Comparison of ENCODE assay signal across 24 cellular contexts in the genomic region with DNA sequence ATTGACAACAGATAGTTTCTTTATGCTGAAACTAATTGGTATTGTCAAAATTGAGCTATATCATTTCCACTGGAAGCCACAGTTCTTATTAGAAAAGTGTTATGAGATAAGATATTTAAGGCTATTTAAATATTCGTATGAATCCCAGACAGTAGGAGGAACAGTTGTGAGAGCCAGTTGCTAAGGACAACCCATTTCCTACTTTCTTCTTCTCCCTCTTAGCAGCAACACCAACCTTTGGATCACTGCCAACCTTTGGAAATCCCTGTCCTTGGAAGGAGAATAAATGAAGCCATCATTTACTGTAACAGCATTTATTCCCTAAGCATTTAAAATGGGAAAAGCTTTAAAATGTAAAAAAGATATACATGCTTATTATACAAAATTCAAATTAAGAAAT.
DNase-seq lines count a peak whose midpoint lies in the region; ATAC-seq and TF ChIP-seq lines count a peak whose summit lies in the region.
"Had no signal": no experiment of that assay in that cellular context is flagged by ENCODE, and none has a peak within 500 bp of the region (broad histone marks: within the 10 kb centered on the region; RNA-seq: fewer than 3 reads in every experiment).

No MANE protein-coding gene starts in this region.

- no peaks in the 10 kb centered on the region for H4K20me1 ChIP-seq in Karpas-422 (ENCODE audit: insufficient read depth, low read depth, low read length)

- no peaks in the 10 kb centered on the region for H3K9me3 ChIP-seq in mesenchymal stem cell (ENCODE audit: control insufficient read depth, low read length)
- no peaks in the 10 kb centered on the region for H3K9me3 ChIP-seq in Karpas-422 (ENCODE audit: low read length)
- H3K9me3 ChIP-seq: gastrocnemius medialis, thyroid gland had no signal

- H3K14ac ChIP-seq in mesenchymal stem cell (ENCODE audit: low read length in 2 of 2): no peak overlapping the region

- H3K4ac ChIP-seq in mesenchymal stem cell (ENCODE audit: low read depth in 1 of 2, low read length in 2 of 2): no peak overlapping the region

- H2BK5ac ChIP-seq in mesenchymal stem cell (ENCODE audit: low read depth, low read length, poor library complexity, severe bottlenecking): no peak overlapping the region

- H3K4me2 ChIP-seq in mesenchymal stem cell (ENCODE audit: low read length, poor library complexity, severe bottlenecking) (no peak overlapping the region), Karpas-422 (ENCODE audit: low read depth, low read length, poor library complexity, severe bottlenecking) (no peak overlapping the region)

- H3K9me2 ChIP-seq in Karpas-422 (replicated peaks; ENCODE audit: insufficient read depth, low read length): no peaks in the 10 kb centered on the region

- H2BK12ac ChIP-seq in mesenchymal stem cell (ENCODE audit: low read length in 2 of 2): no peak overlapping the region

- no peak overlapping the region for H3K23ac ChIP-seq in mesenchymal stem cell (ENCODE audit: low read length in 2 of 2)

- peak overlapping the region; percentile 79 for H3K27ac Mint-ChIP-seq in activated naive CD4-positive, alpha-beta T cell treated with anti-CD3 and anti-CD28 coated beads, Interleukin-2, amount 50 U/mL, for 24 hours

- H3K27me3 Mint-ChIP-seq in activated naive CD4-positive, alpha-beta T cell treated with anti-CD3 and anti-CD28 coated beads, Interleukin-2, amount 50 U/mL, for 24 hours: no peaks in the 10 kb centered on the region

- no peak for DNase-seq in activated naive CD4-positive, alpha-beta T cell (lab: John Stamatoyannopoulos, UW)
- peak; percentile 25 for DNase-seq in NCI-H1105 treated with DMSO at 0.1 percent for 48 hours (lab: John Stamatoyannopoulos, UW)
- DNase-seq in cardiac fibroblast (ENCODE audit: low read depth in 2 of 2): peak; percentile 45 to 80
- DNase-seq in mesenchymal stem cell: peak; percentile 19
- DNase-seq in NCI-H2107 treated with DMSO at 0.1 percent for 48 hours (lab: John Stamatoyannopoulos, UW; ENCODE audit: unreplicated experiment): no peak
- DNase-seq in Karpas-422: no peak
- DNase-seq: activated CD8-positive, alpha-beta T cell treated with anti-CD3 and anti-CD28 coated beads for 36 hours; activated naive CD4-positive, alpha-beta T cell treated with anti-CD3 and anti-CD28 coated beads, Interleukin-2, amount 50 U/mL, for 16 hours; activated T-cell treated with anti-CD3 and anti-CD28 coated beads for 4 hours; effector CD8-positive, alpha-beta T cell; gastrocnemius medialis; kidney; mammary epithelial cell; NCI-H1694 treated with DMSO at 0.1 percent for 48 hours; NCI-H345; occipital lobe; RPMI8226; stimulated activated CD4-positive, alpha-beta T cell treated with anti-CD3 and anti-CD28 coated beads, Interleukin-4, amount 100 ng/mL, for 1 hour; stimulated activated naive CD4-positive, alpha-beta T cell; thyroid gland had no signal

- H3K4me1 ChIP-seq in mesenchymal stem cell (ENCODE audit: control insufficient read depth, insufficient read depth, low read depth, low read length): no peaks in the 10 kb centered on the region
- no peaks in the 10 kb centered on the region for H3K4me1 ChIP-seq in Karpas-422 (ENCODE audit: low read length)
- H3K4me1 ChIP-seq: thyroid gland had no signal

- no peak overlapping the region for H2BK15ac ChIP-seq in mesenchymal stem cell (ENCODE audit: low read depth, poor library complexity, severe bottlenecking)

- TF ChIP-seq CTCF in cardiac fibroblast (IDR thresholded peaks at IDR 0.05; ENCODE audit: low read depth, low read length): no peak

- H3K36me3 ChIP-seq in mesenchymal stem cell (ENCODE audit: control insufficient read depth in 1 of 2, insufficient read depth in 2 of 2, low read depth in 1 of 2, low read length in 2 of 2) (no peaks in the 10 kb centered on the region), Karpas-422 (ENCODE audit: insufficient read depth, low read length) (no peaks in the 10 kb centered on the region)
- H3K36me3 ChIP-seq: gastrocnemius medialis, thyroid gland had no signal

- no peak overlapping the region for H4K8ac ChIP-seq in mesenchymal stem cell (ENCODE audit: low read length)

- ATAC-seq in GM18861 (IDR thresholded peaks at IDR 0.05; ENCODE audit: unreplicated experiment): no peak
- ATAC-seq: activated CD8-positive, alpha-beta T cell treated with anti-CD3 and anti-CD28 coated beads for 36 hours; esophagus mucosa; gastrocnemius medialis had no signal

- H3K4me3 Mint-ChIP-seq in activated naive CD4-positive, alpha-beta T cell treated with anti-CD3 and anti-CD28 coated beads, Interleukin-2, amount 50 U/mL, for 24 hours: no peak overlapping the region
- H3K4me3 Mint-ChIP-seq: activated CD8-positive, alpha-beta T cell treated with anti-CD3 and anti-CD28 coated beads for 36 hours; CD14-positive monocyte had no signal

- H3K27ac ChIP-seq in mesenchymal stem cell (ENCODE audit: low read length, poor library complexity, severe bottlenecking): no peak overlapping the region
- no peak overlapping the region for H3K27ac ChIP-seq in Karpas-422 (ENCODE audit: low read length)
- H3K27ac ChIP-seq: gastrocnemius medialis, thyroid gland had no signal

- no peak overlapping the region for H2BK120ac ChIP-seq in mesenchymal stem cell (ENCODE audit: low read depth, low read length)

- no peak overlapping the region for H2AK5ac ChIP-seq in mesenchymal stem cell (ENCODE audit: low read length, severe bottlenecking)

- peaks cover 89% of the 10 kb centered on the region for H3K4me1 Mint-ChIP-seq in activated naive CD4-positive, alpha-beta T cell treated with anti-CD3 and anti-CD28 coated beads, Interleukin-2, amount 50 U/mL, for 24 hours

- no peak overlapping the region for H3K4me3 ChIP-seq in cardiac fibroblast (replicated peaks in 1 of 2; ENCODE audit: low read depth in 2 of 2, low read length in 2 of 2)
- no peak overlapping the region for H3K4me3 ChIP-seq in mesenchymal stem cell (ENCODE audit: insufficient read depth in 1 of 2, low read depth in 1 of 2, low read length in 2 of 2)
- no peak overlapping the region for H3K4me3 ChIP-seq in Karpas-422 (ENCODE audit: low read length)
- H3K4me3 ChIP-seq: gastrocnemius medialis, thyroid gland had no signal

- WGBS in mesenchymal stem cell: 100% methylated on average over 1 of the region's 1 CpG

- H3K79me1 ChIP-seq in mesenchymal stem cell (replicated peaks; ENCODE audit: low read length, poor library complexity, severe bottlenecking): no peaks in the 10 kb centered on the region

- H3K36me3 Mint-ChIP-seq in activated naive CD4-positive, alpha-beta T cell treated with anti-CD3 and anti-CD28 coated beads, Interleukin-2, amount 50 U/mL, for 24 hours: peaks cover 10% of the 10 kb centered on the region

- H3K27me3 ChIP-seq in mesenchymal stem cell (ENCODE audit: control insufficient read depth in 1 of 2, insufficient read depth in 1 of 2, low read length in 2 of 2) (no peaks in the 10 kb centered on the region), Karpas-422 (ENCODE audit: low read length) (no peaks in the 10 kb centered on the region)
- H3K27me3 ChIP-seq: gastrocnemius medialis, thyroid gland had no signal

- no peak overlapping the region for H3K18ac ChIP-seq in mesenchymal stem cell (ENCODE audit: low read depth in 1 of 2, low read length in 2 of 2)

- H3K9me3 Mint-ChIP-seq in activated naive CD4-positive, alpha-beta T cell treated with anti-CD3 and anti-CD28 coated beads, Interleukin-2, amount 50 U/mL, for 24 hours: no peaks in the 10 kb centered on the region
- H3K9me3 Mint-ChIP-seq: activated CD8-positive, alpha-beta T cell treated with anti-CD3 and anti-CD28 coated beads for 36 hours; CD14-positive monocyte had no signal

- H3K79me2 ChIP-seq in Karpas-422 (ENCODE audit: low read length): no peaks in the 10 kb centered on the region

- no peak overlapping the region for H2AFZ ChIP-seq in mesenchymal stem cell (ENCODE audit: low read depth, low read length)
- H2AFZ ChIP-seq in Karpas-422 (ENCODE audit: low read length): no peak overlapping the region

- H4K91ac ChIP-seq in mesenchymal stem cell (ENCODE audit: low read length): no peak overlapping the region

- H3K9ac ChIP-seq in mesenchymal stem cell (ENCODE audit: low read length): no peak overlapping the region
- H3K9ac ChIP-seq in Karpas-422 (ENCODE audit: low read length): no peak overlapping the region

Comparison
In these comparisons a context has a peak if more than half of its experiments do, and no peak if none do; other contexts are left out.
1. DNase-seq: peak in NCI-H1105 treated with DMSO at 0.1 percent for 48 hours (single experiment), cardiac fibroblast (2 of 2) and mesenchymal stem cell (single experiment); none in activated naive CD4-positive, alpha-beta T cell (0 of 4), NCI-H2107 treated with DMSO at 0.1 percent for 48 hours (single experiment) and Karpas-422 (single experiment).